2 cellular contexts compared by ENCODE assay signal in the genomic region with DNA sequence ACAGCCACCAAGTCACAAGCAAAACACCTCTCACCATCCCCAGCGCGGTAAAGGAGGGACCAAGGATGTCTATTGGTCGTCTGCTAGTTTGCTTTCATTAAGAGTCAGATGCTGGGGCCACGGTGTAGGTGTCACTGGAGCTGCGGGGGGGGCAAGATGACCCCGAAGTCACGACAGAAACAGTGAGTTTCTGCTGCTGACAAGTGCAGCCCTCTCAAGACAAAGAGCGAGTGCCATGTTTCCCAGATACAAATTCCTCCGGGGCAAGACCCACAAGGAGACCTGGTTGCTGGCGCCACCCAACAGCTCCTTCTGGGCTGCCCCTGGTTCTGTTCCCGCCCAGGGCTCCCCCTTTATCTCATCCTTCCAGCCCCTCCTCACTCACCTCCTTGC.
TF ChIP-seq lines count a peak whose summit lies in the region.

No MANE protein-coding gene starts in this region.

TF ChIP-seq in SK-N-SH, 30 proteins besides CTCF, POLR2A, EP300 and RAD21:
- no peak for TF ChIP-seq RCOR1 (IDR thresholded peaks at IDR 0.05; ENCODE audit: low read length)
- no peak for TF ChIP-seq TAF1 (IDR thresholded peaks at IDR 0.05; ENCODE audit: borderline replicate concordance, low read depth, low read length)
- no peak for TF ChIP-seq GATA2 (CRISPR knock-in tag; IDR thresholded peaks at IDR 0.05)
- no peak for TF ChIP-seq FOSL2 (IDR thresholded peaks at IDR 0.05; ENCODE audit: borderline replicate concordance, low read depth)
- TF ChIP-seq, protein P1, sequence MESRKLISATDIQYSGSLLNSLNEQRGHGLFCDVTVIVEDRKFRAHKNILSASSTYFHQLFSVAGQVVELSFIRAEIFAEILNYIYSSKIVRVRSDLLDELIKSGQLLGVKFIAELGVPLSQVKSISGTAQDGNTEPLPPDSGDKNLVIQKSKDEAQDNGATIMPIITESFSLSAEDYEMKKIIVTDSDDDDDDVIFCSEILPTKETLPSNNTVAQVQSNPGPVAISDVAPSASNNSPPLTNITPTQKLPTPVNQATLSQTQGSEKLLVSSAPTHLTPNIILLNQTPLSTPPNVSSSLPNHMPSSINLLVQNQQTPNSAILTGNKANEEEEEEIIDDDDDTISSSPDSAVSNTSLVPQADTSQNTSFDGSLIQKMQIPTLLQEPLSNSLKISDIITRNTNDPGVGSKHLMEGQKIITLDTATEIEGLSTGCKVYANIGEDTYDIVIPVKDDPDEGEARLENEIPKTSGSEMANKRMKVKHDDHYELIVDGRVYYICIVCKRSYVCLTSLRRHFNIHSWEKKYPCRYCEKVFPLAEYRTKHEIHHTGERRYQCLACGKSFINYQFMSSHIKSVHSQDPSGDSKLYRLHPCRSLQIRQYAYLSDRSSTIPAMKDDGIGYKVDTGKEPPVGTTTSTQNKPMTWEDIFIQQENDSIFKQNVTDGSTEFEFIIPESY (IDR thresholded peaks at IDR 0.05; ENCODE audit: borderline replicate concordance, low read depth), result no peak
- no peak for TF ChIP-seq SIN3A (IDR thresholded peaks at IDR 0.05; ENCODE audit: borderline replicate concordance, low read depth, low read length)
- no peak for TF ChIP-seq FOXM1 (IDR thresholded peaks at IDR 0.05; ENCODE audit: low read depth)
- TF ChIP-seq TEAD4 (IDR thresholded peaks at IDR 0.05; ENCODE audit: borderline replicate concordance, insufficient read depth), result no peak
- TF ChIP-seq ELF1 (IDR thresholded peaks at IDR 0.05), result no peak
- no peak for TF ChIP-seq CHD2 (IDR thresholded peaks at IDR 0.05; ENCODE audit: low read length, partially characterized antibody)
- no peak for TF ChIP-seq POLR2AphosphoS5 (IDR thresholded peaks at IDR 0.05; ENCODE audit: low read depth, low read length)
- TF ChIP-seq, protein P2, sequence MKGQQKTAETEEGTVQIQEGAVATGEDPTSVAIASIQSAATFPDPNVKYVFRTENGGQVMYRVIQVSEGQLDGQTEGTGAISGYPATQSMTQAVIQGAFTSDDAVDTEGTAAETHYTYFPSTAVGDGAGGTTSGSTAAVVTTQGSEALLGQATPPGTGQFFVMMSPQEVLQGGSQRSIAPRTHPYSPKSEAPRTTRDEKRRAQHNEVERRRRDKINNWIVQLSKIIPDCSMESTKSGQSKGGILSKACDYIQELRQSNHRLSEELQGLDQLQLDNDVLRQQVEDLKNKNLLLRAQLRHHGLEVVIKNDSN (IDR thresholded peaks at IDR 0.05; ENCODE audit: borderline replicate concordance, low read depth), result no peak
- TF ChIP-seq, protein P3, sequence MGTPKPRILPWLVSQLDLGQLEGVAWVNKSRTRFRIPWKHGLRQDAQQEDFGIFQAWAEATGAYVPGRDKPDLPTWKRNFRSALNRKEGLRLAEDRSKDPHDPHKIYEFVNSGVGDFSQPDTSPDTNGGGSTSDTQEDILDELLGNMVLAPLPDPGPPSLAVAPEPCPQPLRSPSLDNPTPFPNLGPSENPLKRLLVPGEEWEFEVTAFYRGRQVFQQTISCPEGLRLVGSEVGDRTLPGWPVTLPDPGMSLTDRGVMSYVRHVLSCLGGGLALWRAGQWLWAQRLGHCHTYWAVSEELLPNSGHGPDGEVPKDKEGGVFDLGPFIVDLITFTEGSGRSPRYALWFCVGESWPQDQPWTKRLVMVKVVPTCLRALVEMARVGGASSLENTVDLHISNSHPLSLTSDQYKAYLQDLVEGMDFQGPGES (IDR thresholded peaks at IDR 0.05; ENCODE audit: low read depth, low read length), result no peak
- no peak for TF ChIP-seq RXRA (IDR thresholded peaks at IDR 0.05; ENCODE audit: borderline replicate concordance, low read depth)
- TF ChIP-seq, protein P4, sequence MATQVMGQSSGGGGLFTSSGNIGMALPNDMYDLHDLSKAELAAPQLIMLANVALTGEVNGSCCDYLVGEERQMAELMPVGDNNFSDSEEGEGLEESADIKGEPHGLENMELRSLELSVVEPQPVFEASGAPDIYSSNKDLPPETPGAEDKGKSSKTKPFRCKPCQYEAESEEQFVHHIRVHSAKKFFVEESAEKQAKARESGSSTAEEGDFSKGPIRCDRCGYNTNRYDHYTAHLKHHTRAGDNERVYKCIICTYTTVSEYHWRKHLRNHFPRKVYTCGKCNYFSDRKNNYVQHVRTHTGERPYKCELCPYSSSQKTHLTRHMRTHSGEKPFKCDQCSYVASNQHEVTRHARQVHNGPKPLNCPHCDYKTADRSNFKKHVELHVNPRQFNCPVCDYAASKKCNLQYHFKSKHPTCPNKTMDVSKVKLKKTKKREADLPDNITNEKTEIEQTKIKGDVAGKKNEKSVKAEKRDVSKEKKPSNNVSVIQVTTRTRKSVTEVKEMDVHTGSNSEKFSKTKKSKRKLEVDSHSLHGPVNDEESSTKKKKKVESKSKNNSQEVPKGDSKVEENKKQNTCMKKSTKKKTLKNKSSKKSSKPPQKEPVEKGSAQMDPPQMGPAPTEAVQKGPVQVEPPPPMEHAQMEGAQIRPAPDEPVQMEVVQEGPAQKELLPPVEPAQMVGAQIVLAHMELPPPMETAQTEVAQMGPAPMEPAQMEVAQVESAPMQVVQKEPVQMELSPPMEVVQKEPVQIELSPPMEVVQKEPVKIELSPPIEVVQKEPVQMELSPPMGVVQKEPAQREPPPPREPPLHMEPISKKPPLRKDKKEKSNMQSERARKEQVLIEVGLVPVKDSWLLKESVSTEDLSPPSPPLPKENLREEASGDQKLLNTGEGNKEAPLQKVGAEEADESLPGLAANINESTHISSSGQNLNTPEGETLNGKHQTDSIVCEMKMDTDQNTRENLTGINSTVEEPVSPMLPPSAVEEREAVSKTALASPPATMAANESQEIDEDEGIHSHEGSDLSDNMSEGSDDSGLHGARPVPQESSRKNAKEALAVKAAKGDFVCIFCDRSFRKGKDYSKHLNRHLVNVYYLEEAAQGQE (IDR thresholded peaks at IDR 0.05; ENCODE audit: low read depth, low read length), result no peak

TF ChIP-seq in HepG2, 621 proteins besides CTCF, POLR2A, EP300 and RAD21:
- TF ChIP-seq ZNF674 (CRISPR knock-in tag; IDR thresholded peaks at IDR 0.05; ENCODE audit: low read depth) (no peak), RBM39 (IDR thresholded peaks at IDR 0.05; ENCODE audit: low read depth, low read length, poor library complexity, severe bottlenecking) (no peak), KLF16 (CRISPR knock-in tag; IDR thresholded peaks at IDR 0.05) (peak in 1 of 2 experiments; percentile 6; a peak in 1 of 4 replicates), DNMT3B (CRISPR knock-in tag; conservative IDR thresholded peaks at IDR 0.05) (no peak), MYC (CRISPR knock-in tag; IDR thresholded peaks at IDR 0.05; ENCODE audit: borderline replicate concordance) (no peak), ZFP62 (CRISPR knock-in tag; IDR thresholded peaks at IDR 0.05) (no peak), ZNF547 (CRISPR knock-in tag; IDR thresholded peaks at IDR 0.05) (0 out of 2 replicates have a peak, but pooled peaks have one; percentile 4), CBFB (CRISPR knock-in tag; IDR thresholded peaks at IDR 0.05) (no peak), ZNF446 (CRISPR knock-in tag; IDR thresholded peaks at IDR 0.05) (no peak), HDAC2 (CRISPR knock-in tag; IDR thresholded peaks at IDR 0.05) (peak; percentile 4; the same call in 1 of the 2 replicates), JUNB (CRISPR knock-in tag; IDR thresholded peaks at IDR 0.05; ENCODE audit: borderline replicate concordance) (no peak), CBX1 (IDR thresholded peaks at IDR 0.05; ENCODE audit: low read depth) (no peak), ZNF788 (CRISPR knock-in tag; IDR thresholded peaks at IDR 0.05; ENCODE audit: borderline replicate concordance) (no peak), SNAI1 (CRISPR knock-in tag; IDR thresholded peaks at IDR 0.05; ENCODE audit: borderline replicate concordance) (no peak), ZNF619 (CRISPR knock-in tag; IDR thresholded peaks at IDR 0.05) (no peak), KMT2A (CRISPR knock-in tag; IDR thresholded peaks at IDR 0.05) (no peak), ZNF101 (CRISPR knock-in tag; IDR thresholded peaks at IDR 0.05; ENCODE audit: borderline replicate concordance, low read depth) (no peak), POLR2G (IDR thresholded peaks at IDR 0.05; ENCODE audit: low read depth, low read length) (no peak), HHEX (CRISPR knock-in tag; IDR thresholded peaks at IDR 0.05) (no peak)
- TF ChIP-seq, protein P5, sequence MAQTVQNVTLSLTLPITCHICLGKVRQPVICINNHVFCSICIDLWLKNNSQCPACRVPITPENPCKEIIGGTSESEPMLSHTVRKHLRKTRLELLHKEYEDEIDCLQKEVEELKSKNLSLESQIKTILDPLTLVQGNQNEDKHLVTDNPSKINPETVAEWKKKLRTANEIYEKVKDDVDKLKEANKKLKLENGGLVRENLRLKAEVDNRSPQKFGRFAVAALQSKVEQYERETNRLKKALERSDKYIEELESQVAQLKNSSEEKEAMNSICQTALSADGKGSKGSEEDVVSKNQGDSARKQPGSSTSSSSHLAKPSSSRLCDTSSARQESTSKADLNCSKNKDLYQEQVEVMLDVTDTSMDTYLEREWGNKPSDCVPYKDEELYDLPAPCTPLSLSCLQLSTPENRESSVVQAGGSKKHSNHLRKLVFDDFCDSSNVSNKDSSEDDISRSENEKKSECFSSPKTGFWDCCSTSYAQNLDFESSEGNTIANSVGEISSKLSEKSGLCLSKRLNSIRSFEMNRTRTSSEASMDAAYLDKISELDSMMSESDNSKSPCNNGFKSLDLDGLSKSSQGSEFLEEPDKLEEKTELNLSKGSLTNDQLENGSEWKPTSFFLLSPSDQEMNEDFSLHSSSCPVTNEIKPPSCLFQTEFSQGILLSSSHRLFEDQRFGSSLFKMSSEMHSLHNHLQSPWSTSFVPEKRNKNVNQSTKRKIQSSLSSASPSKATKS (CRISPR knock-in tag; IDR thresholded peaks at IDR 0.05), result no peak
- TF ChIP-seq, protein P6, sequence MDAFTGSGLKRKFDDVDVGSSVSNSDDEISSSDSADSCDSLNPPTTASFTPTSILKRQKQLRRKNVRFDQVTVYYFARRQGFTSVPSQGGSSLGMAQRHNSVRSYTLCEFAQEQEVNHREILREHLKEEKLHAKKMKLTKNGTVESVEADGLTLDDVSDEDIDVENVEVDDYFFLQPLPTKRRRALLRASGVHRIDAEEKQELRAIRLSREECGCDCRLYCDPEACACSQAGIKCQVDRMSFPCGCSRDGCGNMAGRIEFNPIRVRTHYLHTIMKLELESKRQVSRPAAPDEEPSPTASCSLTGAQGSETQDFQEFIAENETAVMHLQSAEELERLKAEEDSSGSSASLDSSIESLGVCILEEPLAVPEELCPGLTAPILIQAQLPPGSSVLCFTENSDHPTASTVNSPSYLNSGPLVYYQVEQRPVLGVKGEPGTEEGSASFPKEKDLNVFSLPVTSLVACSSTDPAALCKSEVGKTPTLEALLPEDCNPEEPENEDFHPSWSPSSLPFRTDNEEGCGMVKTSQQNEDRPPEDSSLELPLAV (CRISPR knock-in tag; conservative IDR thresholded peaks at IDR 0.05; ENCODE audit: low read depth), result no peak
- TF ChIP-seq, protein P7, sequence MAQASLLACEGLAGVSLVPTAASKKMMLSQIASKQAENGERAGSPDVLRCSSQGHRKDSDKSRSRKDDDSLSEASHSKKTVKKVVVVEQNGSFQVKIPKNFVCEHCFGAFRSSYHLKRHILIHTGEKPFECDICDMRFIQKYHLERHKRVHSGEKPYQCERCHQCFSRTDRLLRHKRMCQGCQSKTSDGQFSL (CRISPR knock-in tag; IDR thresholded peaks at IDR 0.05), result peak; percentile 19; the same call in 1 of the 2 replicates
